In genomic region chr4:23305026-23305425, GRCh38 we compare ENCODE assay signal across 16 cellular contexts.
DNase-seq lines count a peak whose midpoint lies in the region; ATAC-seq, FAIRE-seq and TF ChIP-seq lines count a peak whose summit lies in the region.
"Had no signal": no experiment of that assay in that cellular context is flagged by ENCODE, and none has a peak within 500 bp of the region (broad histone marks: within the 10 kb centered on the region; RNA-seq: fewer than 3 reads in every experiment).

No MANE protein-coding gene starts in this region.

- CTCF ChIA-PET in Caco-2 (lab: Charles Lee), result no interaction called here

- no peak overlapping the region for H3K27ac ChIP-seq in DOHH2 (ENCODE audit: low read depth, low read length)
- H3K27ac ChIP-seq in RWPE2 (ENCODE audit: poor library complexity, severe bottlenecking), result no peak overlapping the region
- H3K27ac ChIP-seq in keratinocyte (ENCODE audit: control insufficient read depth, insufficient read depth, low read length), result no peak overlapping the region
- H3K27ac ChIP-seq: VCaP had no signal

- ATAC-seq in HG03432 (IDR thresholded peaks at IDR 0.05; ENCODE audit: unreplicated experiment) (peak; percentile 66), RWPE2 (ENCODE audit: low read depth) (peak; percentile 36; the same call in 2 of the 3 replicates)
- ATAC-seq: activated T-cell treated with anti-CD3 and anti-CD28 coated beads, Interleukin-2, amount 50 U/mL, for 4 hours; esophagus mucosa; Right ventricle myocardium inferior had no signal

- H3K4me2 ChIP-seq in DOHH2 (ENCODE audit: low read length) (peak overlapping the region; percentile 13; the same call in 1 of the 2 replicates), keratinocyte (ENCODE audit: control insufficient read depth, extremely low read depth, insufficient read depth, low read depth, low read length) (peak overlapping the region; percentile 33)

- no peak for FAIRE-seq in keratinocyte (lab: Jason Lieb, UNC)

- no peaks in the 10 kb centered on the region for H3K36me3 Mint-ChIP-seq in Caco-2 (ENCODE audit: insufficient read depth, unreplicated experiment)
- H3K36me3 Mint-ChIP-seq: CD14-positive monocyte, naive B cell had no signal

- H3K4me3 ChIP-seq in DOHH2 (ENCODE audit: low read length) (no peak overlapping the region), RWPE2 (ENCODE audit: severe bottlenecking) (no peak overlapping the region), keratinocyte (ENCODE audit: control insufficient read depth in 2 of 3, extremely low read depth in 1 of 3, insufficient read depth in 2 of 3, low read depth in 1 of 3, low read length in 3 of 3) (no peak overlapping the region), Caco-2 (ENCODE audit: low read depth, low read length) (no peak overlapping the region)

- intact Hi-C loops in Caco-2 (cut with micrococcal nuclease; ENCODE audit: unreplicated experiment), result no loop called here

- H3K9me2 ChIP-seq in DOHH2 (replicated peaks; ENCODE audit: control insufficient read depth, low read length), result no peaks in the 10 kb centered on the region

- H3K27ac Mint-ChIP-seq in Caco-2 (ENCODE audit: unreplicated experiment), result no peak overlapping the region
- H3K27ac Mint-ChIP-seq: CD14-positive monocyte, naive B cell had no signal

- POLR2A ChIA-PET in Caco-2 (lab: Charles Lee), result no interaction called here

- dilution Hi-C loops in keratinocyte (cut with MboI; ENCODE audit: extremely low pct_ligation_motif_present, low sequenced_read_pairs), result no loop called here

- H2AFZ ChIP-seq in keratinocyte (ENCODE audit: control insufficient read depth, low read length), result peak overlapping the region; percentile 59

- DNase-seq in RWPE2 (ENCODE audit: low spot score), result no peak
- no peak for DNase-seq in keratinocyte (ENCODE audit: low read depth, low spot score)
- no peak for DNase-seq in AG20443 (ENCODE audit: low spot score)
- DNase-seq in Caco-2, result no peak
- DNase-seq in mesenteric fat pad (ENCODE audit: low spot score), result no peak
- DNase-seq in islet precursor cell, result no peak
- DNase-seq: activated T-cell treated with anti-CD3 and anti-CD28 coated beads, Interleukin-2, amount 50 U/mL, for 4 hours; naive B cell; trophoblast cell had no signal

- H3K27me3 Mint-ChIP-seq in Caco-2 (ENCODE audit: insufficient read depth, unreplicated experiment), result no peaks in the 10 kb centered on the region
- H3K27me3 Mint-ChIP-seq: central memory CD8-positive, alpha-beta T cell; naive B cell had no signal

- peaks cover 6% of the 10 kb centered on the region; the same call in 1 of the 2 replicates for H3K4me1 ChIP-seq in DOHH2 (ENCODE audit: control insufficient read depth, low read length)
- H3K4me1 ChIP-seq in RWPE2 (ENCODE audit: insufficient read depth, poor library complexity, severe bottlenecking), result no peaks in the 10 kb centered on the region
- H3K4me1 ChIP-seq in keratinocyte (ENCODE audit: control insufficient read depth, extremely low read depth, insufficient read depth, low read length), result no peaks in the 10 kb centered on the region
- no peaks in the 10 kb centered on the region for H3K4me1 ChIP-seq in Caco-2

- no peaks in the 10 kb centered on the region for H3K9me3 Mint-ChIP-seq in Caco-2 (ENCODE audit: unreplicated experiment)
- H3K9me3 Mint-ChIP-seq: activated T-cell treated with anti-CD3 and anti-CD28 coated beads, Interleukin-2, amount 50 U/mL, for 4 hours; central memory CD8-positive, alpha-beta T cell had no signal

- H3K36me3 ChIP-seq in DOHH2 (ENCODE audit: control insufficient read depth, low read length) (no peaks in the 10 kb centered on the region), RWPE2 (ENCODE audit: low read depth) (no peaks in the 10 kb centered on the region), keratinocyte (ENCODE audit: control insufficient read depth in 2 of 2, extremely low read depth in 1 of 2, insufficient read depth in 2 of 2, low read length in 2 of 2) (no peaks in the 10 kb centered on the region), Caco-2 (ENCODE audit: control insufficient read depth, insufficient read depth, low read length) (no peaks in the 10 kb centered on the region)

- H3K79me2 ChIP-seq in DOHH2 (ENCODE audit: control insufficient read depth, low read length) (no peaks in the 10 kb centered on the region), keratinocyte (ENCODE audit: control insufficient read depth, insufficient read depth, low read length) (no peaks in the 10 kb centered on the region)

- H4K20me1 ChIP-seq in DOHH2 (ENCODE audit: control insufficient read depth, insufficient read depth, low read depth, low read length), result no peaks in the 10 kb centered on the region
- no peaks in the 10 kb centered on the region for H4K20me1 ChIP-seq in keratinocyte (ENCODE audit: control insufficient read depth, extremely low read depth, insufficient read depth, low read length)

- H3K9me3 ChIP-seq in DOHH2 (ENCODE audit: control insufficient read depth, insufficient read depth, low read length) (no peaks in the 10 kb centered on the region), RWPE2 (ENCODE audit: severe bottlenecking) (no peaks in the 10 kb centered on the region), keratinocyte (ENCODE audit: control insufficient read depth, low read depth, low read length) (no peaks in the 10 kb centered on the region), Caco-2 (no peaks in the 10 kb centered on the region)

- H3K4me3 Mint-ChIP-seq in Caco-2 (ENCODE audit: unreplicated experiment), result no peak overlapping the region
- H3K4me3 Mint-ChIP-seq: activated T-cell treated with anti-CD3 and anti-CD28 coated beads, Interleukin-2, amount 50 U/mL, for 4 hours; CD14-positive monocyte; central memory CD8-positive, alpha-beta T cell; naive B cell had no signal

- no TSS peak for BruUV-seq in Caco-2 (replicated peaks; lab: Mats Ljungman, UMichigan)

- H3K9me1 ChIP-seq in keratinocyte (ENCODE audit: control insufficient read depth, extremely low read depth, insufficient read depth, low read length), result no peaks in the 10 kb centered on the region

- no peaks in the 10 kb centered on the region for H3F3A ChIP-seq in DOHH2 (ENCODE audit: control insufficient read depth, insufficient read depth)

- H3K27me3 ChIP-seq in DOHH2 (ENCODE audit: control insufficient read depth, low read length) (no peaks in the 10 kb centered on the region), RWPE2 (ENCODE audit: insufficient read depth, poor library complexity, severe bottlenecking) (no peaks in the 10 kb centered on the region), keratinocyte (ENCODE audit: control insufficient read depth, extremely low read depth, insufficient read depth, low read length) (no peaks in the 10 kb centered on the region), Caco-2 (replicated peaks; ENCODE audit: control insufficient read depth, insufficient read depth, low read length) (no peaks in the 10 kb centered on the region)

- no peaks in the 10 kb centered on the region for H3K4me1 Mint-ChIP-seq in Caco-2 (ENCODE audit: low read depth, unreplicated experiment)
- H3K4me1 Mint-ChIP-seq: central memory CD8-positive, alpha-beta T cell; naive B cell had no signal

- TF ChIP-seq CTCF in DOHH2 (IDR thresholded peaks at IDR 0.05; ENCODE audit: low read depth, low read length, poor library complexity, severe bottlenecking) (no peak), RWPE2 (IDR thresholded peaks at IDR 0.05; ENCODE audit: poor library complexity, severe bottlenecking) (no peak), keratinocyte (optimal IDR thresholded peaks at IDR 0.05 in 1 of 3, IDR thresholded peaks at IDR 0.05 in 1 of 3, conservative IDR thresholded peaks at IDR 0.05 in 1 of 3; ENCODE audit: extremely low read depth in 1 of 3, insufficient read depth in 2 of 3, low read length in 3 of 3) (no peak), Caco-2 (IDR thresholded peaks at IDR 0.05; ENCODE audit: insufficient read depth in 1 of 2, low read depth in 1 of 2, low read length in 1 of 2, severe bottlenecking in 1 of 2, unreplicated experiment in 1 of 2) (no peak)

- no peak overlapping the region for H3K9ac ChIP-seq in keratinocyte (ENCODE audit: control insufficient read depth, extremely low read depth, insufficient read depth, low read length)
